Comparison of ENCODE assay signal across 1 cellular context in genomic region chr2:146661494-146662096, GRCh38.
TF ChIP-seq lines count a peak whose summit lies in the region.

No MANE protein-coding gene starts in this region.

TF ChIP-seq in HEK293, 187 proteins besides CTCF, POLR2A, EP300 and RAD21 (continued from another document):
- no peak for TF ChIP-seq ZNF645 (tag by site-specific recombination; IDR thresholded peaks at IDR 0.05)
- TF ChIP-seq ZNF830 (tag by site-specific recombination; IDR thresholded peaks at IDR 0.05; ENCODE audit: low read depth): no peak
